9 cellular contexts compared by ENCODE assay signal in the genomic region with DNA sequence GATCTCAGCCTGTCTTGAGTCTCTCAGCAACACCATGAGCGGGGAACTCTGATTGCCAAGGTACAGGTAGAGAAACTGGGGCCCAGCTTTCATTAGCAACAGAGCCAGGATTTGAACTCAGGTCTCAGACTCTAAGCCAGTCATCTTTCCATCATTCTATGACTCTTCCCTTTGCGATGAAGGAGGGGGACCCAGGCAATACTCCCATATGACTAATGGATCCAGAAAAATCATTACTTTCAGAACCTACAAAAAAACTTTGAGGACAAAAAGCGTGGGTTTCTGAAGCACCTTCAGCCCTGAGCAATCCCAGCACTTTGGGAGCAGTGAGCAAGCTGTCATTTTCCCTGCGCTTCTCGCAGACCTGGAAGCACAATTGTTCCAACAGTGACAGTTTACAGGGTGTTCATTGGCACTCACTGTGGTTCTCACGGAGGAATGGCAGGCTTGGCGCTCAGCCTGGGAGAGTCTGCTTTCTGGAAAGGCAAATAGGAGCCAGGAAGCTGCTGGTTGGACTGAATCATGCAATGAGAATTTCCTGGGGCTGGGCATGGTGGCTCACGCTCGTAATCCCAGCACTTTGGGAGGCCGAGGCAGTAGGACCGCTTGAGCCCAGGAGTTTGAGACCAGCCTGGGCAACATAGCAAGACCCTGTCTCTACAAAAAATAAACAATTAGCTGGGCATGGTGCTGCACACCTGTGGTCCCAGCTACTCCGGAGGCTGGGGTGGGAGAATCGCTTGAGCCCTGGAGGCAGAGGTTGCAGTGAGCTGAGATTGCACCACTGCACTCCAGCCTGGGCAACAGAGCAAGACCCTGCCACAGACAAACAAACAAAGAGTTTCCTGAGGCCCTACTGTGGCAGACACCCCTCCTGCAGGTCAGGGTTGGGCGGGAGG. TPM values are rescaled to one million over a fixed set of nuclear protein-coding genes. Genes with fewer than 3 reads are reported as not detected.
DNase-seq lines count a peak whose midpoint lies in the region; ATAC-seq, FAIRE-seq and TF ChIP-seq lines count a peak whose summit lies in the region.
"Had no signal": no experiment of that assay in that cellular context is flagged by ENCODE, and none has a peak within 500 bp of the region (broad histone marks: within the 10 kb centered on the region; RNA-seq: fewer than 3 reads in every experiment).

No MANE protein-coding gene starts in this region.

- dilution Hi-C loops in IMR-90 (cut with HindIII; ENCODE audit: low sequenced_read_pairs, unreplicated experiment) = no loop called here

- peak overlapping the region; percentile 42; the same call in 1 of the 3 replicates for H2BK15ac ChIP-seq in IMR-90 (ENCODE audit: low read depth, low read length)

- intact Hi-C loops in A673 (cut with micrococcal nuclease; ENCODE audit: unreplicated experiment) = no loop called here
- intact Hi-C loops in IMR-90 (cut with micrococcal nuclease) = loop anchor here (5.0 kb wide), 1 partner anchor 114 kb away; no protein-coding TSS in a partner anchor
- intact Hi-C loops in body of pancreas (cut with DNase I) = no loop called here
- intact Hi-C loops in left colon (cut with DNase I, micrococcal nuclease) = loop anchor here in 1 of 2 donors (5.0 kb wide), 1 partner anchor 69 kb away; no protein-coding TSS in a partner anchor

- TF ChIP-seq CTCF in A673 (conservative IDR thresholded peaks at IDR 0.05; ENCODE audit: low read depth, low read length) (no peak), IMR-90 (conservative IDR thresholded peaks at IDR 0.05; ENCODE audit: low read depth, low read length) (no peak), body of pancreas (IDR thresholded peaks at IDR 0.05) (no peak), upper lobe of left lung (IDR thresholded peaks at IDR 0.05) (no peak)

- peak overlapping the region in 1 of 2 experiments; percentile 66; a peak in 1 of 4 replicates for H4K8ac ChIP-seq in IMR-90 (ENCODE audit: low read depth in 2 of 2, low read length in 2 of 2)

- H3K4me3 ChIP-seq in A673 (ENCODE audit: low read depth, low read length, poor library complexity, severe bottlenecking) (no peak overlapping the region), IMR-90 (ENCODE audit: insufficient read depth, low read depth, low read length) (no peak overlapping the region), body of pancreas (no peak overlapping the region), upper lobe of left lung (no peak overlapping the region)

- peak overlapping the region; percentile 53; the same call in 1 of the 2 replicates for H4K91ac ChIP-seq in IMR-90 (ENCODE audit: insufficient read depth, low read depth, low read length)

- in situ Hi-C loops in IMR-90 (cut with MboI; ENCODE audit: low sequenced_read_pairs) = loop anchor here (5.0 kb wide), 1 partner anchor 69 kb away; no protein-coding TSS in a partner anchor

- no peaks in the 10 kb centered on the region for H4K20me1 ChIP-seq in IMR-90 (ENCODE audit: insufficient read depth, low read length)

- H3K9me3 ChIP-seq in A673 (ENCODE audit: low read depth, low read length, poor library complexity, severe bottlenecking) (no peaks in the 10 kb centered on the region), IMR-90 (ENCODE audit: control insufficient read depth, insufficient read depth, low read length) (no peaks in the 10 kb centered on the region), body of pancreas (no peaks in the 10 kb centered on the region), upper lobe of left lung (no peaks in the 10 kb centered on the region)

- TF ChIP-seq RAD21 in IMR-90 (IDR thresholded peaks at IDR 0.05; ENCODE audit: low read length) = no peak

- H3K27ac ChIP-seq in A673 (ENCODE audit: low read depth, low read length, poor library complexity, severe bottlenecking) = no peak overlapping the region
- H3K27ac ChIP-seq in IMR-90 (ENCODE audit: insufficient read depth, low read length) = no peak overlapping the region; the same call in 1 of the 2 replicates
- H3K27ac ChIP-seq in body of pancreas = peak overlapping the region in 3 of 4 donors; percentile 10 to 50 (median 45)
- peak overlapping the region in 2 of 4 donors; percentile 10 to 47 for H3K27ac ChIP-seq in upper lobe of left lung

- H3K18ac ChIP-seq in IMR-90 (ENCODE audit: low read depth, low read length) = no peak overlapping the region

- no peak overlapping the region for H3K23ac ChIP-seq in IMR-90 (ENCODE audit: low read depth, low read length)

- TF ChIP-seq EP300 in upper lobe of left lung (IDR thresholded peaks at IDR 0.05) = no peak

- H3K4ac ChIP-seq in IMR-90 (ENCODE audit: low read depth, low read length) = peak overlapping the region; percentile 53

- 0 out of 2 replicates have a peak overlapping the region, but pooled peaks have one; percentile 51 for H3K14ac ChIP-seq in IMR-90 (replicated peaks; ENCODE audit: low read depth, low read length)

- no peaks in the 10 kb centered on the region for H3K27me3 ChIP-seq in A673 (replicated peaks; ENCODE audit: insufficient read depth, low read depth, low read length, poor library complexity)
- peaks cover 1% of the 10 kb centered on the region; the same call in 1 of the 2 replicates for H3K27me3 ChIP-seq in IMR-90 (ENCODE audit: control insufficient read depth, insufficient read depth, low read length)
- no peaks in the 10 kb centered on the region for H3K27me3 ChIP-seq in body of pancreas
- no peaks in the 10 kb centered on the region for H3K27me3 ChIP-seq in upper lobe of left lung

- H3K4me1 ChIP-seq in A673 (ENCODE audit: insufficient read depth, low read length, poor library complexity, severe bottlenecking) (no peaks in the 10 kb centered on the region), IMR-90 (ENCODE audit: control insufficient read depth, insufficient read depth, low read length) (no peaks in the 10 kb centered on the region; the same call in none of the 2 replicates), body of pancreas (peaks cover 4% of the 10 kb centered on the region), upper lobe of left lung (peaks cover 7 to 26% (median 12%) of the 10 kb centered on the region in 4 donors)

- ATAC-seq in IMR-90 (ENCODE audit: low read depth) (peak; percentile 89), body of pancreas (peak; percentile 87), left colon (peak; percentile 96), upper lobe of left lung (ENCODE audit: low FRiP score in 2 of 2) (peak; percentile 51 to 61), GM18907 (IDR thresholded peaks at IDR 0.05; ENCODE audit: unreplicated experiment) (no peak), HG03432 (IDR thresholded peaks at IDR 0.05; ENCODE audit: unreplicated experiment) (no peak)

- no TSS peak for BruUV-seq in A673 (replicated peaks; lab: Mats Ljungman, UMichigan)
- no TSS peak for BruUV-seq in IMR-90 (replicated peaks; lab: Mats Ljungman, UMichigan)

- CTCF ChIA-PET in A673 (lab: Charles Lee) = interaction anchor here (0.8 kb wide), 1 partner anchor 19 kb away, joined by 3 read pairs; no protein-coding TSS in a partner anchor
- CTCF ChIA-PET in IMR-90 (lab: Yijun Ruan, JAX) = interaction anchor here (0.6 to 1.4 kb wide), 3 partner anchors 19 to 71 kb away, joined by 3 read pairs; no protein-coding TSS in a partner anchor

- H2AK9ac ChIP-seq in IMR-90 (replicated peaks; ENCODE audit: low read depth, low read length, poor library complexity) = peak overlapping the region; percentile 91

- H3K9me1 ChIP-seq in IMR-90 (ENCODE audit: insufficient read depth, low read length) = 0 out of 2 replicates have a peak, but pooled peaks cover 5% of the 10 kb centered on the region

- H3K36me3 ChIP-seq in A673 (ENCODE audit: insufficient read depth, low read length, poor library complexity, severe bottlenecking) (no peaks in the 10 kb centered on the region), IMR-90 (ENCODE audit: control insufficient read depth, insufficient read depth, low read length) (no peaks in the 10 kb centered on the region), body of pancreas (replicated peaks in 1 of 2; ENCODE audit: insufficient read depth in 1 of 2, low read depth in 2 of 2) (no peaks in the 10 kb centered on the region), upper lobe of left lung (no peaks in the 10 kb centered on the region)

- H2BK120ac ChIP-seq in IMR-90 (ENCODE audit: low read depth, low read length) = peak overlapping the region; percentile 77

- no peak overlapping the region for H3K9ac ChIP-seq in IMR-90 (ENCODE audit: low read depth, low read length)

- WGBS in IMR-90 (ENCODE audit: extremely low coverage in 2 of 2, insufficient read length in 1 of 2), 2 experiments = 23% methylated on average over 5 of the region's 14 CpGs; no CpG with 5 or more reads in 1 of the 2 experiments
- WGBS in body of pancreas, 2 donors = 31 to 48% methylated on average over 12 to 13 of the region's 14 CpGs
- 54 to 69% methylated on average over 13 to 14 of the region's 14 CpGs for WGBS in upper lobe of left lung, 2 donors

- peak overlapping the region; percentile 23; the same call in 1 of the 2 replicates for H3K4me2 ChIP-seq in IMR-90 (ENCODE audit: low read depth, low read length)

- H4K5ac ChIP-seq in IMR-90 (ENCODE audit: low read depth, low read length) = no peak overlapping the region

- no peaks in the 10 kb centered on the region for H3K79me1 ChIP-seq in IMR-90 (ENCODE audit: low read depth in 1 of 2, low read length in 2 of 2)

- H2AFZ ChIP-seq in IMR-90 (replicated peaks; ENCODE audit: low read length, poor library complexity) = peak overlapping the region; percentile 84

- FAIRE-seq in GM19239 (lab: Jason Lieb, UNC) = no peak

- peak overlapping the region; percentile 66 for H2BK20ac ChIP-seq in IMR-90 (ENCODE audit: low read depth, low read length)

- no peak for TF ChIP-seq POLR2A in IMR-90 (IDR thresholded peaks at IDR 0.05; ENCODE audit: low read depth, low read length)
- TF ChIP-seq POLR2A in body of pancreas (IDR thresholded peaks at IDR 0.05) = no peak
- no peak for TF ChIP-seq POLR2A in upper lobe of left lung (IDR thresholded peaks at IDR 0.05)

- no peak overlapping the region for H3K56ac ChIP-seq in IMR-90 (ENCODE audit: extremely low read depth, insufficient read depth, low read length)

- peak overlapping the region; percentile 83 for H2AK5ac ChIP-seq in IMR-90 (ENCODE audit: low read depth, low read length)

- DNase-seq in A673 (ENCODE audit: low spot score) = peak; percentile 75
- DNase-seq in IMR-90 = peak; percentile 95
- DNase-seq in body of pancreas = peak; percentile 72 to 89 (median 86)
- DNase-seq in left colon = peak; percentile 81 to 87
- peak in 1 of 2 donors; percentile 81 for DNase-seq in upper lobe of left lung
- no peak for DNase-seq in GM19239 (ENCODE audit: insufficient read length, low spot score)

- POLR2A ChIA-PET in A673 (lab: Charles Lee; ENCODE audit: low non-redundant PET) = no interaction called here
- POLR2A ChIA-PET in IMR-90 (lab: Charles Lee; ENCODE audit: unreplicated experiment) = no interaction called here

- peak overlapping the region; percentile 56 for H2BK5ac ChIP-seq in IMR-90 (ENCODE audit: low read depth, low read length, poor library complexity, severe bottlenecking)

RNA-seq across cellular contexts. Expression of a gene that starts 40.1 kb away (rescaled TPM):
- not detected in 2 replicates for total RNA-seq in A673 (2021)
- not detected in 2 replicates for total RNA-seq in IMR-90 (2012; rRNA removed)
- not detected in 2 replicates for polyA plus RNA-seq in IMR-90 (2012; rRNA removed)
- polyA plus RNA-seq in IMR-90 (2012; cell fraction: cytosol; rRNA removed) = not detected in 2 replicates
- polyA plus RNA-seq in IMR-90 (2012; cell fraction: nucleus; rRNA removed; ENCODE audit: low replicate concordance) = not detected in 2 replicates
- not detected for total RNA-seq in body of pancreas
- total RNA-seq in left colon = not detected
- total RNA-seq in upper lobe of left lung = not detected
- total RNA-seq: subcutaneous adipose tissue had no signal

RNA-seq across cellular contexts. Expression of a gene that starts 40.5 kb away (rescaled TPM):
- total RNA-seq in A673 (2021) (not detected in 2 replicates), IMR-90 (2012; rRNA removed) (not detected in 2 replicates), body of pancreas (not detected), left colon (not detected), upper lobe of left lung (not detected)
- not detected in 2 replicates for polyA plus RNA-seq in IMR-90 (2012; rRNA removed)
- not detected in 2 replicates for polyA plus RNA-seq in IMR-90 (2012; cell fraction: cytosol; rRNA removed)
- polyA plus RNA-seq in IMR-90 (2012; cell fraction: nucleus; rRNA removed; ENCODE audit: low replicate concordance) = not detected in 2 replicates
- total RNA-seq: subcutaneous adipose tissue had no signal

Comparison
In these comparisons a context has a peak if more than half of its experiments do, and no peak if none do; other contexts are left out.
1. H3K27ac ChIP-seq: peak in body of pancreas (3 of 4); none in A673 (single experiment) and IMR-90 (single experiment).
2. ATAC-seq: peak in IMR-90 (single experiment), body of pancreas (single experiment), left colon (single experiment) and upper lobe of left lung (2 of 2); none in GM18907 (single experiment) and HG03432 (single experiment).